ENCODE assay signal across 1 cellular context in genomic region chr19:12801466-12802266, GRCh38.
TF ChIP-seq lines count a peak whose summit lies in the region.

Gene PRDX2 (minus strand): TSS chr19:12801800. CDS start chr19:12801261, 539 bp downstream.
Gene THSD8 (plus strand): TSS chr19:12802069. CDS start chr19:12802072, 3 bp downstream.

TF ChIP-seq in WTC11, 78 proteins besides CTCF, POLR2A, EP300 and RAD21 (continued from another document and continues in another):
- TF ChIP-seq PREB (CRISPR knock-in tag; IDR thresholded peaks at IDR 0.05; ENCODE audit: borderline replicate concordance) (0 out of 2 replicates have a peak, but pooled peaks have one; percentile 8), KAT7 (CRISPR knock-in tag; IDR thresholded peaks at IDR 0.05; ENCODE audit: borderline replicate concordance) (no peak), IRF1 (CRISPR knock-in tag; IDR thresholded peaks at IDR 0.05) (peak; percentile 54; the same call in 1 of the 2 replicates), TEAD4 (CRISPR knock-in tag; IDR thresholded peaks at IDR 0.05) (no peak), NFYB (CRISPR knock-in tag; conservative IDR thresholded peaks at IDR 0.05; ENCODE audit: low read depth) (no peak), E2F1 (CRISPR knock-in tag; IDR thresholded peaks at IDR 0.05) (no peak), MXD4 (CRISPR knock-in tag; IDR thresholded peaks at IDR 0.05; ENCODE audit: borderline replicate concordance) (no peak), ZNF138 (CRISPR knock-in tag; conservative IDR thresholded peaks at IDR 0.05) (peak; percentile 58; the same call in 1 of the 2 replicates), FOXP4 (CRISPR knock-in tag; IDR thresholded peaks at IDR 0.05) (peak; percentile 63; the same call in 1 of the 2 replicates), TEAD1 (CRISPR knock-in tag; IDR thresholded peaks at IDR 0.05) (peak; percentile 78), NR3C1 (CRISPR knock-in tag; conservative IDR thresholded peaks at IDR 0.05; ENCODE audit: low read depth) (no peak), SP1 (CRISPR knock-in tag; conservative IDR thresholded peaks at IDR 0.05) (peak; percentile 44), CREB1 (CRISPR knock-in tag; IDR thresholded peaks at IDR 0.05) (no peak), ATF1 (CRISPR knock-in tag; IDR thresholded peaks at IDR 0.05) (no peak), NR1H2 (CRISPR knock-in tag; IDR thresholded peaks at IDR 0.05) (no peak), ESRRA (CRISPR knock-in tag; IDR thresholded peaks at IDR 0.05; ENCODE audit: borderline replicate concordance) (no peak), MYBL2 (CRISPR knock-in tag; IDR thresholded peaks at IDR 0.05) (no peak), PRRX2 (CRISPR knock-in tag; IDR thresholded peaks at IDR 0.05) (no peak), JUN (CRISPR knock-in tag; IDR thresholded peaks at IDR 0.05) (0 out of 2 replicates have a peak, but pooled peaks have one; percentile 10), ZNF396 (CRISPR knock-in tag; IDR thresholded peaks at IDR 0.05; ENCODE audit: borderline replicate concordance) (no peak), FOXP1 (CRISPR knock-in tag; IDR thresholded peaks at IDR 0.05; ENCODE audit: borderline replicate concordance) (peak; percentile 73), TP53 (CRISPR knock-in tag; IDR thresholded peaks at IDR 0.05) (no peak; the same call in 1 of the 2 replicates), RORB (CRISPR knock-in tag; IDR thresholded peaks at IDR 0.05) (0 out of 2 replicates have a peak, but pooled peaks have one; percentile 28), ZNF423 (CRISPR knock-in tag; IDR thresholded peaks at IDR 0.05) (no peak), ZSCAN18 (CRISPR knock-in tag; IDR thresholded peaks at IDR 0.05) (no peak)
- TF ChIP-seq, protein P1, sequence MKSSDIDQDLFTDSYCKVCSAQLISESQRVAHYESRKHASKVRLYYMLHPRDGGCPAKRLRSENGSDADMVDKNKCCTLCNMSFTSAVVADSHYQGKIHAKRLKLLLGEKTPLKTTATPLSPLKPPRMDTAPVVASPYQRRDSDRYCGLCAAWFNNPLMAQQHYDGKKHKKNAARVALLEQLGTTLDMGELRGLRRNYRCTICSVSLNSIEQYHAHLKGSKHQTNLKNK (CRISPR knock-in tag; IDR thresholded peaks at IDR 0.05), result no peak
- TF ChIP-seq, protein P2, sequence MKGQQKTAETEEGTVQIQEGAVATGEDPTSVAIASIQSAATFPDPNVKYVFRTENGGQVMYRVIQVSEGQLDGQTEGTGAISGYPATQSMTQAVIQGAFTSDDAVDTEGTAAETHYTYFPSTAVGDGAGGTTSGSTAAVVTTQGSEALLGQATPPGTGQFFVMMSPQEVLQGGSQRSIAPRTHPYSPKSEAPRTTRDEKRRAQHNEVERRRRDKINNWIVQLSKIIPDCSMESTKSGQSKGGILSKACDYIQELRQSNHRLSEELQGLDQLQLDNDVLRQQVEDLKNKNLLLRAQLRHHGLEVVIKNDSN (CRISPR knock-in tag; IDR thresholded peaks at IDR 0.05), result no peak; the same call in 1 of the 2 replicates
- TF ChIP-seq, protein P3, sequence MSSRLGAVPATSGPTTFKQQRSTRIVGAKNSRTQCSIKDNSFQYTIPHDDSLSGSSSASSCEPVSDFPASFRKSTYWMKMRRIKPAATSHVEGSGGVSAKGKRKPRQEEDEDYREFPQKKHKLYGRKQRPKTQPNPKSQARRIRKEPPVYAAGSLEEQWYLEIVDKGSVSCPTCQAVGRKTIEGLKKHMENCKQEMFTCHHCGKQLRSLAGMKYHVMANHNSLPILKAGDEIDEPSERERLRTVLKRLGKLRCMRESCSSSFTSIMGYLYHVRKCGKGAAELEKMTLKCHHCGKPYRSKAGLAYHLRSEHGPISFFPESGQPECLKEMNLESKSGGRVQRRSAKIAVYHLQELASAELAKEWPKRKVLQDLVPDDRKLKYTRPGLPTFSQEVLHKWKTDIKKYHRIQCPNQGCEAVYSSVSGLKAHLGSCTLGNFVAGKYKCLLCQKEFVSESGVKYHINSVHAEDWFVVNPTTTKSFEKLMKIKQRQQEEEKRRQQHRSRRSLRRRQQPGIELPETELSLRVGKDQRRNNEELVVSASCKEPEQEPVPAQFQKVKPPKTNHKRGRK (CRISPR knock-in tag; IDR thresholded peaks at IDR 0.05; ENCODE audit: borderline replicate concordance), result no peak
- TF ChIP-seq, protein P4, sequence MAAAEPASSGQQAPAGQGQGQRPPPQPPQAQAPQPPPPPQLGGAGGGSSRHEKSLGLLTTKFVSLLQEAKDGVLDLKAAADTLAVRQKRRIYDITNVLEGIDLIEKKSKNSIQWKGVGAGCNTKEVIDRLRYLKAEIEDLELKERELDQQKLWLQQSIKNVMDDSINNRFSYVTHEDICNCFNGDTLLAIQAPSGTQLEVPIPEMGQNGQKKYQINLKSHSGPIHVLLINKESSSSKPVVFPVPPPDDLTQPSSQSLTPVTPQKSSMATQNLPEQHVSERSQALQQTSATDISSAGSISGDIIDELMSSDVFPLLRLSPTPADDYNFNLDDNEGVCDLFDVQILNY (CRISPR knock-in tag; IDR thresholded peaks at IDR 0.05), result 0 out of 2 replicates have a peak, but pooled peaks have one; percentile 72
- TF ChIP-seq, protein P5, sequence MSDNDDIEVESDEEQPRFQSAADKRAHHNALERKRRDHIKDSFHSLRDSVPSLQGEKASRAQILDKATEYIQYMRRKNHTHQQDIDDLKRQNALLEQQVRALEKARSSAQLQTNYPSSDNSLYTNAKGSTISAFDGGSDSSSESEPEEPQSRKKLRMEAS (CRISPR knock-in tag; IDR thresholded peaks at IDR 0.05), result peak; percentile 91
- TF ChIP-seq, protein P6, sequence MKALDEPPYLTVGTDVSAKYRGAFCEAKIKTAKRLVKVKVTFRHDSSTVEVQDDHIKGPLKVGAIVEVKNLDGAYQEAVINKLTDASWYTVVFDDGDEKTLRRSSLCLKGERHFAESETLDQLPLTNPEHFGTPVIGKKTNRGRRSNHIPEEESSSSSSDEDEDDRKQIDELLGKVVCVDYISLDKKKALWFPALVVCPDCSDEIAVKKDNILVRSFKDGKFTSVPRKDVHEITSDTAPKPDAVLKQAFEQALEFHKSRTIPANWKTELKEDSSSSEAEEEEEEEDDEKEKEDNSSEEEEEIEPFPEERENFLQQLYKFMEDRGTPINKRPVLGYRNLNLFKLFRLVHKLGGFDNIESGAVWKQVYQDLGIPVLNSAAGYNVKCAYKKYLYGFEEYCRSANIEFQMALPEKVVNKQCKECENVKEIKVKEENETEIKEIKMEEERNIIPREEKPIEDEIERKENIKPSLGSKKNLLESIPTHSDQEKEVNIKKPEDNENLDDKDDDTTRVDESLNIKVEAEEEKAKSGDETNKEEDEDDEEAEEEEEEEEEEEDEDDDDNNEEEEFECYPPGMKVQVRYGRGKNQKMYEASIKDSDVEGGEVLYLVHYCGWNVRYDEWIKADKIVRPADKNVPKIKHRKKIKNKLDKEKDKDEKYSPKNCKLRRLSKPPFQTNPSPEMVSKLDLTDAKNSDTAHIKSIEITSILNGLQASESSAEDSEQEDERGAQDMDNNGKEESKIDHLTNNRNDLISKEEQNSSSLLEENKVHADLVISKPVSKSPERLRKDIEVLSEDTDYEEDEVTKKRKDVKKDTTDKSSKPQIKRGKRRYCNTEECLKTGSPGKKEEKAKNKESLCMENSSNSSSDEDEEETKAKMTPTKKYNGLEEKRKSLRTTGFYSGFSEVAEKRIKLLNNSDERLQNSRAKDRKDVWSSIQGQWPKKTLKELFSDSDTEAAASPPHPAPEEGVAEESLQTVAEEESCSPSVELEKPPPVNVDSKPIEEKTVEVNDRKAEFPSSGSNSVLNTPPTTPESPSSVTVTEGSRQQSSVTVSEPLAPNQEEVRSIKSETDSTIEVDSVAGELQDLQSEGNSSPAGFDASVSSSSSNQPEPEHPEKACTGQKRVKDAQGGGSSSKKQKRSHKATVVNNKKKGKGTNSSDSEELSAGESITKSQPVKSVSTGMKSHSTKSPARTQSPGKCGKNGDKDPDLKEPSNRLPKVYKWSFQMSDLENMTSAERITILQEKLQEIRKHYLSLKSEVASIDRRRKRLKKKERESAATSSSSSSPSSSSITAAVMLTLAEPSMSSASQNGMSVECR (CRISPR knock-in tag; IDR thresholded peaks at IDR 0.05; ENCODE audit: borderline replicate concordance), result peak; percentile 75; the same call in 1 of the 2 replicates
- TF ChIP-seq, protein P7, sequence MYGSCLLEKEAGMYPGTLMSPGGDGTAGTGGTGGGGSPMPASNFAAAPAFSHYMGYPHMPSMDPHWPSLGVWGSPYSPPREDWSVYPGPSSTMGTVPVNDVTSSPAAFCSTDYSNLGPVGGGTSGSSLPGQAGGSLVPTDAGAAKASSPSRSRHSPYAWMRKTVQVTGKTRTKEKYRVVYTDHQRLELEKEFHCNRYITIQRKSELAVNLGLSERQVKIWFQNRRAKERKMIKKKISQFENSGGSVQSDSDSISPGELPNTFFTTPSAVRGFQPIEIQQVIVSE (CRISPR knock-in tag; IDR thresholded peaks at IDR 0.05; ENCODE audit: borderline replicate concordance), result no peak
- TF ChIP-seq, protein P8, sequence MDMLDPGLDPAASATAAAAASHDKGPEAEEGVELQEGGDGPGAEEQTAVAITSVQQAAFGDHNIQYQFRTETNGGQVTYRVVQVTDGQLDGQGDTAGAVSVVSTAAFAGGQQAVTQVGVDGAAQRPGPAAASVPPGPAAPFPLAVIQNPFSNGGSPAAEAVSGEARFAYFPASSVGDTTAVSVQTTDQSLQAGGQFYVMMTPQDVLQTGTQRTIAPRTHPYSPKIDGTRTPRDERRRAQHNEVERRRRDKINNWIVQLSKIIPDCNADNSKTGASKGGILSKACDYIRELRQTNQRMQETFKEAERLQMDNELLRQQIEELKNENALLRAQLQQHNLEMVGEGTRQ (CRISPR knock-in tag; IDR thresholded peaks at IDR 0.05), result no peak
- TF ChIP-seq, protein P9, sequence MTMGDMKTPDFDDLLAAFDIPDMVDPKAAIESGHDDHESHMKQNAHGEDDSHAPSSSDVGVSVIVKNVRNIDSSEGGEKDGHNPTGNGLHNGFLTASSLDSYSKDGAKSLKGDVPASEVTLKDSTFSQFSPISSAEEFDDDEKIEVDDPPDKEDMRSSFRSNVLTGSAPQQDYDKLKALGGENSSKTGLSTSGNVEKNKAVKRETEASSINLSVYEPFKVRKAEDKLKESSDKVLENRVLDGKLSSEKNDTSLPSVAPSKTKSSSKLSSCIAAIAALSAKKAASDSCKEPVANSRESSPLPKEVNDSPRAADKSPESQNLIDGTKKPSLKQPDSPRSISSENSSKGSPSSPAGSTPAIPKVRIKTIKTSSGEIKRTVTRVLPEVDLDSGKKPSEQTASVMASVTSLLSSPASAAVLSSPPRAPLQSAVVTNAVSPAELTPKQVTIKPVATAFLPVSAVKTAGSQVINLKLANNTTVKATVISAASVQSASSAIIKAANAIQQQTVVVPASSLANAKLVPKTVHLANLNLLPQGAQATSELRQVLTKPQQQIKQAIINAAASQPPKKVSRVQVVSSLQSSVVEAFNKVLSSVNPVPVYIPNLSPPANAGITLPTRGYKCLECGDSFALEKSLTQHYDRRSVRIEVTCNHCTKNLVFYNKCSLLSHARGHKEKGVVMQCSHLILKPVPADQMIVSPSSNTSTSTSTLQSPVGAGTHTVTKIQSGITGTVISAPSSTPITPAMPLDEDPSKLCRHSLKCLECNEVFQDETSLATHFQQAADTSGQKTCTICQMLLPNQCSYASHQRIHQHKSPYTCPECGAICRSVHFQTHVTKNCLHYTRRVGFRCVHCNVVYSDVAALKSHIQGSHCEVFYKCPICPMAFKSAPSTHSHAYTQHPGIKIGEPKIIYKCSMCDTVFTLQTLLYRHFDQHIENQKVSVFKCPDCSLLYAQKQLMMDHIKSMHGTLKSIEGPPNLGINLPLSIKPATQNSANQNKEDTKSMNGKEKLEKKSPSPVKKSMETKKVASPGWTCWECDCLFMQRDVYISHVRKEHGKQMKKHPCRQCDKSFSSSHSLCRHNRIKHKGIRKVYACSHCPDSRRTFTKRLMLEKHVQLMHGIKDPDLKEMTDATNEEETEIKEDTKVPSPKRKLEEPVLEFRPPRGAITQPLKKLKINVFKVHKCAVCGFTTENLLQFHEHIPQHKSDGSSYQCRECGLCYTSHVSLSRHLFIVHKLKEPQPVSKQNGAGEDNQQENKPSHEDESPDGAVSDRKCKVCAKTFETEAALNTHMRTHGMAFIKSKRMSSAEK (CRISPR knock-in tag; IDR thresholded peaks at IDR 0.05; ENCODE audit: borderline replicate concordance), result no peak
